In genomic region chr16:89860747-89861304, GRCh38 we compare ENCODE assay signal across 8 cellular contexts. TPM values are rescaled to one million over a fixed set of nuclear protein-coding genes. Genes with fewer than 3 reads are reported as not detected.
DNase-seq lines count a peak whose midpoint lies in the region; ATAC-seq, FAIRE-seq and TF ChIP-seq lines count a peak whose summit lies in the region.

No MANE protein-coding gene starts in this region.

- no peak for FAIRE-seq in pancreas (lab: Jason Lieb, UNC)

- H3K4me1 ChIP-seq in HAP-1 (no peaks in the 10 kb centered on the region), pancreas (no peaks in the 10 kb centered on the region), upper lobe of right lung (peaks cover 18% of the 10 kb centered on the region)

- DNase-seq in C1 segment of cervical spinal cord (lab: John Stamatoyannopoulos, UW) (peak in 8 of 14 donors; percentile 2 to 57 (median 26)), HAP-1 (ENCODE audit: low spot score in 2 of 2) (peak; percentile 40 to 81), RKO (ENCODE audit: low spot score) (peak; percentile 43), activated T-helper 1 cell treated with Interleukin-2 at 50 U/mL for 16 hours (ENCODE audit: low read depth) (peak; percentile 62), fibroblast of the aortic adventitia (ENCODE audit: low read depth) (peak; percentile 23), pancreas (peak; percentile 41 to 89 (median 78)), upper lobe of right lung (peak; percentile 84)

- TF ChIP-seq CTCF in fibroblast of the aortic adventitia (IDR thresholded peaks at IDR 0.05; ENCODE audit: insufficient read depth, low read length): peak; percentile 95
- peak; percentile 88 to 97 (median 92) for TF ChIP-seq CTCF in pancreas (IDR thresholded peaks at IDR 0.05)
- peak; percentile 94 for TF ChIP-seq CTCF in upper lobe of right lung (IDR thresholded peaks at IDR 0.05)

- H3K9me3 ChIP-seq in HAP-1 (no peaks in the 10 kb centered on the region), pancreas (no peaks in the 10 kb centered on the region), upper lobe of right lung (no peaks in the 10 kb centered on the region)

- no peak overlapping the region for H3K27ac ChIP-seq in pancreas
- no peak overlapping the region for H3K27ac ChIP-seq in upper lobe of right lung

- in situ Hi-C loops in HAP-1 (cut with MboI; ENCODE audit: low sequenced_read_pairs): no loop called here

- 16 to 19% methylated on average over 23 to 28 of the region's 28 CpGs for WGBS in pancreas, 2 donors

- peak; percentile 81 to 97 (median 94) for ATAC-seq in pancreas
- ATAC-seq in upper lobe of right lung: peak; percentile 92
- ATAC-seq in HG03175 (IDR thresholded peaks at IDR 0.05; ENCODE audit: unreplicated experiment): no peak

- no peaks in the 10 kb centered on the region for H3K27me3 ChIP-seq in HAP-1 (ENCODE audit: low read depth)
- H3K27me3 ChIP-seq in pancreas: no peaks in the 10 kb centered on the region
- H3K27me3 ChIP-seq in upper lobe of right lung: no peaks in the 10 kb centered on the region

- intact Hi-C loops in pancreas (cut with DNase I): no loop called here
- intact Hi-C loops in upper lobe of right lung (cut with DNase I): no loop called here

- H3K36me3 ChIP-seq in HAP-1 (replicated peaks) (peaks cover 6% of the 10 kb centered on the region), pancreas (no peaks in the 10 kb centered on the region), upper lobe of right lung (no peaks in the 10 kb centered on the region)

- H3K4me3 ChIP-seq in HAP-1: no peak overlapping the region
- no peak overlapping the region for H3K4me3 ChIP-seq in fibroblast of the aortic adventitia (ENCODE audit: low read depth, low read length)
- no peak overlapping the region for H3K4me3 ChIP-seq in pancreas
- no peak overlapping the region for H3K4me3 ChIP-seq in upper lobe of right lung

RNA-seq across cellular contexts. Expression of gene TCF25, which starts 12.6 kb away (rescaled TPM):
- total RNA-seq in fibroblast of the aortic adventitia (ENCODE audit: low replicate concordance) (163 and 417 TPM in 2 replicates), pancreas (100 to 1,000 TPM in 3 of 6 donors, 10 to 100 TPM in 3; 81.0 to 119 (median 100) TPM), upper lobe of right lung (162 TPM)
- polyA plus RNA-seq in pancreas: 100 to 1,000 TPM; 193 to 250 TPM

RNA-seq across cellular contexts. Expression of gene SPIRE2, which starts 32.6 kb away (rescaled TPM):
- total RNA-seq in fibroblast of the aortic adventitia (ENCODE audit: low replicate concordance) (2.5 and 7.1 TPM in 2 replicates), pancreas (1 to 10 TPM; 1.6 to 3.8 (median 2.6) TPM), upper lobe of right lung (9.5 TPM)
- polyA plus RNA-seq in pancreas: 10 to 100 TPM in 1 of 2 donors, 1 to 10 TPM in 1; 6.7 to 11.5 TPM

RNA-seq across cellular contexts. Expression of gene FANCA, which starts 44.4 kb away (rescaled TPM):
- total RNA-seq in fibroblast of the aortic adventitia (ENCODE audit: low replicate concordance) (0.90 and 27.0 TPM in 2 replicates), pancreas (1 to 10 TPM in 5 of 6 donors, under 1 TPM in 1; 0.51 to 3.0 (median 2.1) TPM), upper lobe of right lung (6.1 TPM)
- 1 to 10 TPM; 3.7 to 5.7 TPM for polyA plus RNA-seq in pancreas

RNA-seq across cellular contexts. Expression of gene MC1R, which starts 57.8 kb away (rescaled TPM):
- 5.2 and 8.1 TPM in 2 replicates for total RNA-seq in fibroblast of the aortic adventitia (ENCODE audit: low replicate concordance)
- total RNA-seq in pancreas: 1 to 10 TPM; 1.1 to 3.3 (median 1.6) TPM
- polyA plus RNA-seq in pancreas: 10 to 100 TPM in 1 of 2 donors, 1 to 10 TPM in 1; 9.4 to 14.3 TPM
- total RNA-seq in upper lobe of right lung: 3.6 TPM

Comparison
In these comparisons a context has a peak if more than half of its experiments do, and no peak if none do; other contexts are left out.
1. DNase-seq: peak in every context shown above with its lines; median percentile 84 in upper lobe of right lung; 78 in pancreas; 62 in activated T-helper 1 cell treated with Interleukin-2 at 50 U/mL for 16 hours; 60 in HAP-1; 43 in RKO; 26 in C1 segment of cervical spinal cord; 23 in fibroblast of the aortic adventitia.